11 cellular contexts compared by ENCODE assay signal in the genomic region with DNA sequence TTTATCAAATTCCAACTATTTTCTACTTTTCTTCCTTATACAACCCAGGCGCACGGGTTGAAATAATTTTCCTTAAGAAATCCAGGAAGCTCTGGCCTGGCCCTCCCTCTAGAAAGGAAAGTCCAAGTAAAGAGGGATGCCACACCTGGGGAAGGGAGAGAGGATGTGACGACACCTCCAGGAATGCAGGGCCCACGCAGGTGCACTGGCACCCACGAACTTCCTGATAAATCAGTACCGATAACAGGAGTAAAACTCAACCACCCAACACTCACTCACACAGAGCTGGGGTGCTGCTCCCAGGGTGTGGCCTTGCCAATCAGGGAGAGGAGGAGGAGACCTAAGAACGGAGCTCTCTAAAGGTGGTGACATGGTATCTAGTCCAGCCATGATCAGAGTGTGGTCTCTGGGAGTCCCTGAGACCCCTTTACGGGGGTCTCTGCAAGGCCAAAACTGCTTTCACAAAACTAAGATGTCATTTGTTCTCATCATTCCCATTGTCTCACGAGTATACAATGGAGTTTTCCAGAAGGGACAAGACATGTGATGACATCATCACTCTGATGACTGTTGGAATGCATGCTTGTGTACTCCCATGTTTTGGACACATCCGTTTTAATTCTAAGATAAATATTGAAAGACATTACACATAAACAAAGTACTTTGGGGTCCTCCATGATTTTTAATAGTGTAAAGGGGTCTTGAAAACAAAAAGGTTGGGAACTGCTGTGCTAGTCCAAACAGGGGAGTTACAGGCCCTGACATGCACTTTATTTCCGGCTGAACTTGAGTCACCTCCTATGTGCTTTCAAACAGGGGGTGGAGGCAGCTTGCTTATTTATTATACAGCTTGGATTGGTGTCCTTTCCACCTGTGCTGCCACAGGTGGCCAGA. TPM values are rescaled to one million over a fixed set of nuclear protein-coding genes. Genes with fewer than 3 reads are reported as not detected.
DNase-seq lines count a peak whose midpoint lies in the region; TF ChIP-seq lines count a peak whose summit lies in the region.
"Had no signal": no experiment of that assay in that cellular context is flagged by ENCODE, and none has a peak within 500 bp of the region (broad histone marks: within the 10 kb centered on the region; RNA-seq: fewer than 3 reads in every experiment).

No MANE protein-coding gene starts in this region.

- intact Hi-C loops in activated CD4-positive, alpha-beta T cell treated with anti-CD3 and anti-CD28 coated beads, Interleukin-2, amount 10 ng/mL, durations not matched to agents 24 days and 14 days (cut with micrococcal nuclease): no loop called here

- peaks cover 7% of the 10 kb centered on the region for H3K36me3 Mint-ChIP-seq in activated CD4-positive, alpha-beta T cell treated with anti-CD3 and anti-CD28 coated beads, Interleukin-2, amount 10 ng/mL, durations not matched to agents 24 days and 14 days (ENCODE audit: low read depth)

- in situ Hi-C loops in GM13977 (cut with MboI; ENCODE audit: low pct_unique_long_range_greater_than_20kb, low sequenced_read_pairs, unreplicated experiment): no loop called here

- H3K27ac Mint-ChIP-seq in activated CD4-positive, alpha-beta T cell treated with anti-CD3 and anti-CD28 coated beads, Interleukin-2, amount 10 ng/mL, durations not matched to agents 24 days and 14 days: no peak overlapping the region

- H3K36me3 ChIP-seq in HUES48 (ENCODE audit: control insufficient read depth, insufficient read depth, low read length) (0 out of 2 replicates have a peak, but pooled peaks cover 5% of the 10 kb centered on the region), duodenal mucosa (ENCODE audit: control insufficient read depth in 1 of 2, insufficient read depth in 2 of 2, low read length in 2 of 2) (no peaks in the 10 kb centered on the region), mucosa of stomach (ENCODE audit: control insufficient read depth, insufficient read depth, low read length) (no peaks in the 10 kb centered on the region)

- peaks cover 28% of the 10 kb centered on the region for H3K4me1 Mint-ChIP-seq in activated CD4-positive, alpha-beta T cell treated with anti-CD3 and anti-CD28 coated beads, Interleukin-2, amount 10 ng/mL, durations not matched to agents 24 days and 14 days

- no peak overlapping the region for H3K4me3 Mint-ChIP-seq in activated CD4-positive, alpha-beta T cell treated with anti-CD3 and anti-CD28 coated beads, Interleukin-2, amount 10 ng/mL, durations not matched to agents 24 days and 14 days

- DNase-seq in GM13977 (ENCODE audit: low spot score) (no peak), activated gamma-delta T cell treated with Interleukin-2 at 50 U/mL for 16 hours (no peak), HUDEP-2 (lab: John Stamatoyannopoulos, UW; ENCODE audit: unreplicated experiment in 76 of 76) (no peak)
- no peak for DNase-seq in activated CD4-positive, alpha-beta T cell treated with anti-CD3 and anti-CD28 coated beads, Interleukin-2, amount 10 ng/mL, durations not matched to agents 24 days and 14 days
- DNase-seq: effector memory CD4-positive, alpha-beta T cell; left cardiac atrium had no signal

- H3K27ac ChIP-seq in 22Rv1 (peak overlapping the region; percentile 78), HUES48 (ENCODE audit: low read depth, low read length) (peak overlapping the region; percentile 93), duodenal mucosa (ENCODE audit: low read depth, low read length) (peak overlapping the region; percentile 81)
- H3K27ac ChIP-seq: BLaER1 had no signal

- no peaks in the 10 kb centered on the region for H3K9me3 Mint-ChIP-seq in activated CD4-positive, alpha-beta T cell treated with anti-CD3 and anti-CD28 coated beads, Interleukin-2, amount 10 ng/mL, durations not matched to agents 24 days and 14 days

- H3K9ac ChIP-seq in HUES48 (ENCODE audit: low read depth, low read length) (no peak overlapping the region), duodenal mucosa (ENCODE audit: low read depth in 1 of 2, low read length in 2 of 2) (peak overlapping the region; percentile 51 to 69), mucosa of stomach (ENCODE audit: low read length) (peak overlapping the region; percentile 27)

- peaks cover 29% of the 10 kb centered on the region for H3K4me1 ChIP-seq in HUES48 (ENCODE audit: control insufficient read depth, insufficient read depth, low read length)
- peaks cover 41 to 42% of the 10 kb centered on the region in 2 donors for H3K4me1 ChIP-seq in duodenal mucosa (ENCODE audit: control insufficient read depth in 1 of 2, insufficient read depth in 2 of 2, low read length in 2 of 2)
- peaks cover 43% of the 10 kb centered on the region for H3K4me1 ChIP-seq in mucosa of stomach (ENCODE audit: control insufficient read depth, insufficient read depth, low read length)

- H3K4me3 ChIP-seq in HUES48 (ENCODE audit: low read depth, low read length) (no peak overlapping the region), duodenal mucosa (ENCODE audit: low read depth in 1 of 2, low read length in 2 of 2) (peak overlapping the region in 1 of 2 donors; percentile 15), mucosa of stomach (ENCODE audit: low read length) (no peak overlapping the region)
- H3K4me3 ChIP-seq: BLaER1 had no signal

- H3K27me3 ChIP-seq in HUES48 (ENCODE audit: control insufficient read depth, insufficient read depth, low read length) (no peaks in the 10 kb centered on the region), duodenal mucosa (ENCODE audit: control insufficient read depth in 1 of 2, insufficient read depth in 2 of 2, low read length in 2 of 2) (no peaks in the 10 kb centered on the region), mucosa of stomach (ENCODE audit: control insufficient read depth, insufficient read depth, low read length) (no peaks in the 10 kb centered on the region)
- H3K27me3 ChIP-seq: BLaER1 had no signal

- H3K9me3 ChIP-seq in HUES48 (ENCODE audit: control insufficient read depth, insufficient read depth, low read length) (no peaks in the 10 kb centered on the region), duodenal mucosa (ENCODE audit: control insufficient read depth in 1 of 2, low read length in 2 of 2) (no peaks in the 10 kb centered on the region), mucosa of stomach (ENCODE audit: control insufficient read depth, low read length) (no peaks in the 10 kb centered on the region)
- H3K9me3 ChIP-seq: BLaER1 had no signal

- no peaks in the 10 kb centered on the region for H3K27me3 Mint-ChIP-seq in activated CD4-positive, alpha-beta T cell treated with anti-CD3 and anti-CD28 coated beads, Interleukin-2, amount 10 ng/mL, durations not matched to agents 24 days and 14 days

- TF ChIP-seq CTCF in 22Rv1 (IDR thresholded peaks at IDR 0.05) (no peak), GM13977 (IDR thresholded peaks at IDR 0.05; ENCODE audit: extremely low read depth, insufficient read depth, missing control alignments) (no peak)

RNA-seq across cellular contexts. Expression of gene PARD6B, which starts 2.2 kb away (rescaled TPM):
- 6.0 and 7.0 TPM in 2 replicates for total RNA-seq in activated CD4-positive, alpha-beta T cell treated with anti-CD3 and anti-CD28 coated beads, Interleukin-2, amount 10 ng/mL, durations not matched to agents 24 days and 14 days

RNA-seq across cellular contexts. Expression of gene RIPOR3, which starts 37.9 kb away (rescaled TPM):
- not detected in 2 replicates for total RNA-seq in activated CD4-positive, alpha-beta T cell treated with anti-CD3 and anti-CD28 coated beads, Interleukin-2, amount 10 ng/mL, durations not matched to agents 24 days and 14 days
